In the genomic region with DNA sequence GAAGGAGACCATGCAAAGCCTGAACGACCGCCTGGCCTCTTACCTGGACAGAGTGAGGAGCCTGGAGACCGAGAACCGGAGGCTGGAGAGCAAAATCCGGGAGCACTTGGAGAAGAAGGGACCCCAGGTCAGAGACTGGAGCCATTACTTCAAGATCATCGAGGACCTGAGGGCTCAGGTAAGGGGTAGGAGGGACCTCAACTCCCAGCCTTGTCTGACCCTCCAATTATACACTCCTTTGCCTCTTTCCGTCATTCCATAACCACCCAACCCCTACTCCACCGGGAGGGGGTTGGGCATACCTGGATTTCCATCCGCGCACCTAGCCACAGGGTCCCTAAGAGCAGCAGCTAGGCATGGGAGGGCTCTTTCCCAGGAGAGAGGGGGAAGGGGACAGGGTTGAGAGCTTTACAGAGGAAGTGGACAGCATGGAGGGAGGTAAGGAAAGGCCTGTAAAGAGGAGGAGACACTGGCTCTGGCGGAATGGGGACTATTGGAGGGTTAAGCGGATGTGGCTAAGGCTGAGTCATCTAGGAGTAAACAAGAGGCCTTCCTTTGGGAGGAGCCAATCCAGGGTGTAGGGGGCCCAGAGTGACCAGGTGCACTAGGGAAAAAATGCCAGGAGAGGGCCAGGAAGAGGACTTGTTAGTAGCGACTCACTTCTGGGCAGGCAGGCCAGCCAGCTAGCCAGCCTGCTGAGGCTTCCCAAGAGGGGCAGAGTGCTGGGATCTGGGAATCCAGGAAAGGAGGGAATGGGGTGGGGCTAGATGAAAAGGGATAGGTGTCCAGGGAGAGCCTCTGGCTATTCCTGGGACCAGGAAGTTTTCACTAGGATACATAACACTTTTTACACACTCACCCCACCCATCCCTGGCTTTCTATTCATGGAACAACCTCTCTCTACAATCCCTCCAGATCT, we compare ENCODE assay signal across 8 cellular contexts. TPM values are rescaled to one million over a fixed set of nuclear protein-coding genes. Genes with fewer than 3 reads are reported as not detected.
A peak's percentile ranks its signal among the peaks of the same experiment; 100 is the strongest.
DNase-seq lines count a peak whose midpoint lies in the region; ATAC-seq and TF ChIP-seq lines count a peak whose summit lies in the region.

No MANE protein-coding gene starts in this region.

- no peaks in the 10 kb centered on the region for H3K9me3 ChIP-seq in CD4-positive, alpha-beta T cell (ENCODE audit: control insufficient read depth, low read length)
- no peaks in the 10 kb centered on the region for H3K9me3 ChIP-seq in IMR-90 (ENCODE audit: control insufficient read depth, insufficient read depth, low read length)
- H3K9me3 ChIP-seq in T-helper 17 cell (ENCODE audit: control insufficient read depth, low read length, poor library complexity, severe bottlenecking): no peaks in the 10 kb centered on the region
- no peaks in the 10 kb centered on the region for H3K9me3 ChIP-seq in ovary
- H3K9me3 ChIP-seq in WERI-Rb-1 (ENCODE audit: severe bottlenecking): no peaks in the 10 kb centered on the region

- peak overlapping the region; percentile 90 for H2BK120ac ChIP-seq in IMR-90 (ENCODE audit: low read depth, low read length)

- peak overlapping the region; percentile 84 for H3K27ac Mint-ChIP-seq in CD4-positive, alpha-beta T cell
- no peak overlapping the region for H3K27ac Mint-ChIP-seq in T-helper 17 cell

- no peak for TF ChIP-seq EP300 in ovary (IDR thresholded peaks at IDR 0.05)

- peak overlapping the region; percentile 17 to 67 for H4K8ac ChIP-seq in IMR-90 (ENCODE audit: low read depth in 2 of 2, low read length in 2 of 2)

- peak overlapping the region; percentile 91 for H3K4me2 ChIP-seq in IMR-90 (ENCODE audit: low read depth, low read length)

- H3K56ac ChIP-seq in IMR-90 (ENCODE audit: extremely low read depth, insufficient read depth, low read length): peak overlapping the region; percentile 73

- peak overlapping the region; percentile 98 for H3K14ac ChIP-seq in IMR-90 (replicated peaks; ENCODE audit: low read depth, low read length)

- ATAC-seq in CD4-positive, alpha-beta T cell (ENCODE audit: poor library complexity): no peak
- ATAC-seq in IMR-90 (ENCODE audit: low read depth) (peak; percentile 80), T-helper 17 cell (no peak)

- no peak for DNase-seq in CD4-positive, alpha-beta T cell
- DNase-seq in IMR-90: peak; percentile 95
- DNase-seq in T-helper 17 cell: no peak
- peak; percentile 48 to 54 for DNase-seq in foreskin fibroblast
- no peak for DNase-seq in ovary
- DNase-seq in NK-92 treated with Interleukin-12 subunit alpha and Interleukin-12 subunit beta, amount 100 ng/mL, for 24 hours (lab: John Stamatoyannopoulos, UW): no peak
- DNase-seq in WERI-Rb-1: no peak
- DNase-seq in amygdala (lab: John Stamatoyannopoulos, UW): no peak

- 25% methylated on average over 4 of the region's 13 CpGs; no CpG with 5 or more reads in 1 of the 2 experiments for WGBS in IMR-90 (ENCODE audit: extremely low coverage in 2 of 2, insufficient read length in 1 of 2), 2 experiments
- WGBS in ovary, 3 donors: 45 to 54% (median 51%) methylated on average over 13 of the region's 13 CpGs

- H3K36me3 ChIP-seq in IMR-90 (ENCODE audit: control insufficient read depth, insufficient read depth, low read length): peaks cover 7% of the 10 kb centered on the region; the same call in 1 of the 2 replicates
- no peaks in the 10 kb centered on the region for H3K36me3 ChIP-seq in ovary
- H3K36me3 ChIP-seq in WERI-Rb-1: no peaks in the 10 kb centered on the region

- H3K27ac ChIP-seq in CD4-positive, alpha-beta T cell (ENCODE audit: low read depth, low read length): no peak overlapping the region
- H3K27ac ChIP-seq in IMR-90 (ENCODE audit: insufficient read depth, low read length): peak overlapping the region; percentile 86
- H3K27ac ChIP-seq in ovary: no peak overlapping the region
- no peak overlapping the region for H3K27ac ChIP-seq in WERI-Rb-1

- no peaks in the 10 kb centered on the region for H4K20me1 ChIP-seq in IMR-90 (ENCODE audit: insufficient read depth, low read length)

- H2BK15ac ChIP-seq in IMR-90 (ENCODE audit: low read depth, low read length): peak overlapping the region; percentile 67; the same call in 1 of the 3 replicates

- H3K4me1 Mint-ChIP-seq in CD4-positive, alpha-beta T cell (ENCODE audit: low read depth): peaks cover 12% of the 10 kb centered on the region
- peaks cover 10% of the 10 kb centered on the region for H3K4me1 Mint-ChIP-seq in T-helper 17 cell

- H4K91ac ChIP-seq in IMR-90 (ENCODE audit: insufficient read depth, low read depth, low read length): peak overlapping the region; percentile 94

- peak overlapping the region; percentile 77 for H3K9ac ChIP-seq in IMR-90 (ENCODE audit: low read depth, low read length)

- intact Hi-C loops in CD4-positive, alpha-beta T cell (cut with DNase I, micrococcal nuclease): no loop called here
- intact Hi-C loops in IMR-90 (cut with micrococcal nuclease) (no loop called here), ovary (cut with DNase I) (no loop called here)

- in situ Hi-C loops in IMR-90 (cut with MboI; ENCODE audit: low sequenced_read_pairs): no loop called here

- POLR2A ChIA-PET in CD4-positive, alpha-beta T cell (lab: Charles Lee): no interaction called here
- POLR2A ChIA-PET in IMR-90 (lab: Charles Lee; ENCODE audit: unreplicated experiment): no interaction called here

- peak overlapping the region; percentile 99 for H2AK9ac ChIP-seq in IMR-90 (replicated peaks; ENCODE audit: low read depth, low read length, poor library complexity)

- peaks cover 16 to 52% of the 10 kb centered on the region in 2 experiments; a peak in 3 of 4 replicates for H3K79me1 ChIP-seq in IMR-90 (ENCODE audit: low read depth in 1 of 2, low read length in 2 of 2)

- peaks cover 12% of the 10 kb centered on the region for H3K27me3 Mint-ChIP-seq in CD4-positive, alpha-beta T cell
- H3K27me3 Mint-ChIP-seq in T-helper 17 cell: peaks cover 13% of the 10 kb centered on the region

- H3K4ac ChIP-seq in IMR-90 (ENCODE audit: low read depth, low read length): peak overlapping the region; percentile 99

- dilution Hi-C loops in IMR-90 (cut with HindIII; ENCODE audit: low sequenced_read_pairs, unreplicated experiment): no loop called here

- BruUV-seq in IMR-90 (replicated peaks; lab: Mats Ljungman, UMichigan): TSS peak; percentile 55

- peaks cover 11% of the 10 kb centered on the region for H3K36me3 Mint-ChIP-seq in CD4-positive, alpha-beta T cell (ENCODE audit: low read depth)
- peaks cover 5% of the 10 kb centered on the region for H3K36me3 Mint-ChIP-seq in T-helper 17 cell (ENCODE audit: low read depth)

- peaks cover 1% of the 10 kb centered on the region for H3K27me3 ChIP-seq in CD4-positive, alpha-beta T cell (ENCODE audit: control insufficient read depth, insufficient read depth, low read length)
- H3K27me3 ChIP-seq in IMR-90 (ENCODE audit: control insufficient read depth, insufficient read depth, low read length) (no peaks in the 10 kb centered on the region), ovary (no peaks in the 10 kb centered on the region), WERI-Rb-1 (ENCODE audit: insufficient read depth, low read depth, severe bottlenecking) (peaks cover 92% of the 10 kb centered on the region)

- H3K9me3 Mint-ChIP-seq in CD4-positive, alpha-beta T cell: no peaks in the 10 kb centered on the region

- peak overlapping the region; percentile 82 for H3K4me3 Mint-ChIP-seq in CD4-positive, alpha-beta T cell
- H3K4me3 Mint-ChIP-seq in T-helper 17 cell: peak overlapping the region; percentile 82

- peak overlapping the region; percentile 84 for H3K23ac ChIP-seq in IMR-90 (ENCODE audit: low read depth, low read length)

- H2BK5ac ChIP-seq in IMR-90 (ENCODE audit: low read depth, low read length, poor library complexity, severe bottlenecking): peak overlapping the region; percentile 95

- peaks cover 13% of the 10 kb centered on the region; the same call in 1 of the 2 replicates for H3K9me1 ChIP-seq in IMR-90 (ENCODE audit: insufficient read depth, low read length)

- H4K5ac ChIP-seq in IMR-90 (ENCODE audit: low read depth, low read length): peak overlapping the region; percentile 89

- TF ChIP-seq POLR2A in IMR-90 (IDR thresholded peaks at IDR 0.05; ENCODE audit: low read depth, low read length) (peak; percentile 65; the same call in 1 of the 2 replicates), ovary (IDR thresholded peaks at IDR 0.05) (no peak)

- TF ChIP-seq RAD21 in IMR-90 (IDR thresholded peaks at IDR 0.05; ENCODE audit: low read length): 0 out of 2 replicates have a peak, but pooled peaks have one; percentile 8

- peak overlapping the region; percentile 83 for H2BK20ac ChIP-seq in IMR-90 (ENCODE audit: low read depth, low read length)

- CTCF ChIA-PET in CD4-positive, alpha-beta T cell (lab: Charles Lee): no interaction called here
- CTCF ChIA-PET in IMR-90 (lab: Yijun Ruan, JAX): interaction anchor here (0.6 kb wide), 1 partner anchor 12 kb away, joined by 4 read pairs; no protein-coding TSS in a partner anchor

- H3K18ac ChIP-seq in IMR-90 (ENCODE audit: low read depth, low read length): peak overlapping the region; percentile 78

- H2AK5ac ChIP-seq in IMR-90 (ENCODE audit: low read depth, low read length): peak overlapping the region; percentile 81

- no peak for TF ChIP-seq CTCF in CD4-positive, alpha-beta T cell (IDR thresholded peaks at IDR 0.05)
- TF ChIP-seq CTCF in IMR-90 (conservative IDR thresholded peaks at IDR 0.05; ENCODE audit: low read depth, low read length): no peak
- no peak for TF ChIP-seq CTCF in foreskin fibroblast (IDR thresholded peaks at IDR 0.05; ENCODE audit: low read depth, low read length)
- no peak for TF ChIP-seq CTCF in ovary (IDR thresholded peaks at IDR 0.05)
- no peak for TF ChIP-seq CTCF in WERI-Rb-1 (IDR thresholded peaks at IDR 0.05; ENCODE audit: low read depth, low read length)

- peaks cover 20% of the 10 kb centered on the region for H3K4me1 ChIP-seq in IMR-90 (ENCODE audit: control insufficient read depth, insufficient read depth, low read length)
- no peaks in the 10 kb centered on the region for H3K4me1 ChIP-seq in ovary (ENCODE audit: insufficient read depth)

- H2AFZ ChIP-seq in IMR-90 (replicated peaks; ENCODE audit: low read length, poor library complexity): peak overlapping the region; percentile 91

- H3K4me3 ChIP-seq in IMR-90 (ENCODE audit: insufficient read depth, low read depth, low read length) (peak overlapping the region; percentile 78), foreskin fibroblast (ENCODE audit: low read depth in 1 of 2, low read length in 2 of 2) (peak overlapping the region; percentile 39 to 55), ovary (peak overlapping the region; percentile 46), WERI-Rb-1 (ENCODE audit: low read depth, low read length) (no peak overlapping the region)

RNA-seq across cellular contexts. Expression of a gene that starts 0.8 kb away (rescaled TPM):
- 1 to 10 TPM; 7.2 to 9.2 TPM for total RNA-seq in CD4-positive, alpha-beta T cell
- total RNA-seq in IMR-90 (2012; rRNA removed) (465 and 488 TPM in 2 replicates), T-helper 17 cell (1 to 10 TPM; 1.8 to 3.2 TPM), ovary (1,000 to 10,000 TPM in 1 of 7 donors, 10 to 100 TPM in 4, 1 to 10 TPM in 2; 4.4 to 1,005 (median 64.8) TPM)
- polyA plus RNA-seq in IMR-90 (2012; rRNA removed) (272 and 287 TPM in 2 replicates), ovary (10 to 100 TPM; 17.8 to 38.9 TPM)
- 215 and 331 TPM in 2 replicates for polyA plus RNA-seq in IMR-90 (2012; cell fraction: cytosol; rRNA removed)
- 179 and 252 TPM in 2 replicates for polyA plus RNA-seq in IMR-90 (2012; cell fraction: nucleus; rRNA removed; ENCODE audit: low replicate concordance)

RNA-seq across cellular contexts. Expression of a gene that starts 44.8 kb away (rescaled TPM):
- total RNA-seq in CD4-positive, alpha-beta T cell: under 1 TPM; 0.63 to 0.89 TPM
- 10.9 and 14.2 TPM in 2 replicates for total RNA-seq in IMR-90 (2012; rRNA removed)
- polyA plus RNA-seq in IMR-90 (2012; rRNA removed): 38.6 and 39.3 TPM in 2 replicates
- polyA plus RNA-seq in IMR-90 (2012; cell fraction: cytosol; rRNA removed): 30.9 and 49.3 TPM in 2 replicates
- polyA plus RNA-seq in IMR-90 (2012; cell fraction: nucleus; rRNA removed; ENCODE audit: low replicate concordance): 26.9 and 31.3 TPM in 2 replicates
- 1 to 10 TPM in 1 of 2 donors, under 1 TPM in 1; 0.67 to 3.2 TPM for total RNA-seq in T-helper 17 cell
- total RNA-seq in ovary: 100 to 1,000 TPM in 1 of 7 donors, 10 to 100 TPM in 4, 1 to 10 TPM in 2; 2.7 to 663 (median 47.2) TPM
- 10 to 100 TPM; 16.7 to 43.7 TPM for polyA plus RNA-seq in ovary

RNA-seq across cellular contexts. Expression of a gene that starts 56.6 kb away (rescaled TPM):
- total RNA-seq in CD4-positive, alpha-beta T cell: 100 to 1,000 TPM; 794 to 806 TPM
- 671 and 1,144 TPM in 2 replicates for total RNA-seq in IMR-90 (2012; rRNA removed)
- polyA plus RNA-seq in IMR-90 (2012; rRNA removed): 227 and 313 TPM in 2 replicates
- 54.7 and 79.0 TPM in 2 replicates for polyA plus RNA-seq in IMR-90 (2012; cell fraction: cytosol; rRNA removed)
- 40.3 and 157 TPM in 2 replicates for polyA plus RNA-seq in IMR-90 (2012; cell fraction: nucleus; rRNA removed; ENCODE audit: low replicate concordance)
- total RNA-seq in T-helper 17 cell: 100 to 1,000 TPM; 635 to 667 TPM
- 1,000 to 10,000 TPM in 3 of 7 donors, 100 to 1,000 TPM in 4; 713 to 1,452 (median 896) TPM for total RNA-seq in ovary
- polyA plus RNA-seq in ovary: 100 to 1,000 TPM; 316 to 882 TPM

Comparison
In these comparisons a context has a peak if more than half of its experiments do, and no peak if none do; other contexts are left out.
1. DNase-seq: peak in IMR-90 (single experiment) and foreskin fibroblast (2 of 2); none in CD4-positive, alpha-beta T cell (0 of 10), T-helper 17 cell (0 of 3), ovary (0 of 5), NK-92 treated with Interleukin-12 subunit alpha and Interleukin-12 subunit beta, amount 100 ng/mL, for 24 hours (single experiment), WERI-Rb-1 (single experiment) and amygdala (0 of 56).